Comparison of ENCODE assay signal across 9 cellular contexts in the genomic region with DNA sequence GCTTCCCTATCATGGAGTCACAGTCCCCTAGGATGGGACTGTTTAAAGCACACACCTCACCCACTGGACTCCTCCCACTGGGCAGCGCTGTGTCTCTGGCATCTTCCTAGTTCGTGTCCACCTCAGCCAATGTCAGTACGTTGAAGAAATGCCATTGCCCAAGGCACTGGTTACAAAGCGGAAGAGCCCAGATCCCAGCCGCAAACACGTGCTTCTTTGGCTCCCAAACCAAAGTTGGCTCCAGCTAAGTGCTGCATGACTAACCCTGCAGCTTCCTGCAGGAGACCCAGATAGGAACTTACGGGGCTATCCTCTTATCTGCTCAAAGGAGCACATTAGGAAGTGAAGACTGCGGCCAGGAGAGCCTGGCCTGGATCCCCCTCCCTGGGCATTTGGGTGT. TPM values are rescaled to one million over a fixed set of nuclear protein-coding genes. Genes with fewer than 3 reads are reported as not detected.
DNase-seq lines count a peak whose midpoint lies in the region; ATAC-seq, FAIRE-seq and TF ChIP-seq lines count a peak whose summit lies in the region.
"Had no signal": no experiment of that assay in that cellular context is flagged by ENCODE, and none has a peak within 500 bp of the region (broad histone marks: within the 10 kb centered on the region; RNA-seq: fewer than 3 reads in every experiment).

No MANE protein-coding gene starts in this region.

- H3K27me3 ChIP-seq in ascending aorta, result no peaks in the 10 kb centered on the region
- no peaks in the 10 kb centered on the region for H3K27me3 ChIP-seq in keratinocyte (ENCODE audit: control insufficient read depth, extremely low read depth, insufficient read depth, low read length)

- no peaks in the 10 kb centered on the region for H3K9me3 ChIP-seq in ascending aorta
- no peaks in the 10 kb centered on the region for H3K9me3 ChIP-seq in keratinocyte (ENCODE audit: control insufficient read depth, low read depth, low read length)

- H4K20me1 ChIP-seq in keratinocyte (ENCODE audit: control insufficient read depth, extremely low read depth, insufficient read depth, low read length), result peaks cover 2% of the 10 kb centered on the region

- peaks cover 2% of the 10 kb centered on the region for H3K9me1 ChIP-seq in keratinocyte (ENCODE audit: control insufficient read depth, extremely low read depth, insufficient read depth, low read length)

- ATAC-seq in HG02798 (IDR thresholded peaks at IDR 0.05; ENCODE audit: poor library complexity, unreplicated experiment) (no peak), HG03439 (IDR thresholded peaks at IDR 0.05; ENCODE audit: unreplicated experiment) (no peak)

- peak; percentile 37 for DNase-seq in activated effector memory CD4-positive, alpha-beta T cell treated with anti-CD3 and anti-CD28 coated beads, Interleukin-2, amount 50 U/mL, for 16 hours
- no peak for DNase-seq in activated effector memory CD4-positive, alpha-beta T cell treated with Interleukin-2 at 50 U/mL for 16 hours
- peak; percentile 67 to 92 for DNase-seq in ascending aorta (ENCODE audit: low spot score in 2 of 2)
- peak; percentile 95 for DNase-seq in keratinocyte (ENCODE audit: low read depth, low spot score)
- DNase-seq in ureter (ENCODE audit: low spot score), result peak; percentile 82
- DNase-seq in NCI-H1930 (lab: John Stamatoyannopoulos, UW), result no peak
- DNase-seq: T-helper 9 cell had no signal

- H3K4me3 ChIP-seq in ascending aorta, result no peak overlapping the region
- peak overlapping the region in 1 of 3 experiments; percentile 37 for H3K4me3 ChIP-seq in keratinocyte (ENCODE audit: control insufficient read depth in 2 of 3, extremely low read depth in 1 of 3, insufficient read depth in 2 of 3, low read depth in 1 of 3, low read length in 3 of 3)

- no peak overlapping the region for H2AFZ ChIP-seq in keratinocyte (ENCODE audit: control insufficient read depth, low read length)

- H3K4me2 ChIP-seq in keratinocyte (ENCODE audit: control insufficient read depth, extremely low read depth, insufficient read depth, low read depth, low read length), result peak overlapping the region; percentile 69

- H3K4me1 ChIP-seq in ascending aorta (peaks cover 15 to 46% of the 10 kb centered on the region in 2 donors), keratinocyte (ENCODE audit: control insufficient read depth, extremely low read depth, insufficient read depth, low read length) (peaks cover 20% of the 10 kb centered on the region)

- peak; percentile 95 for FAIRE-seq in keratinocyte (lab: Jason Lieb, UNC)

- dilution Hi-C loops in keratinocyte (cut with MboI; ENCODE audit: extremely low pct_ligation_motif_present, low sequenced_read_pairs), result no loop called here

- no peak for TF ChIP-seq CTCF in ascending aorta (IDR thresholded peaks at IDR 0.05)
- TF ChIP-seq CTCF in keratinocyte (optimal IDR thresholded peaks at IDR 0.05 in 1 of 3, IDR thresholded peaks at IDR 0.05 in 1 of 3, conservative IDR thresholded peaks at IDR 0.05 in 1 of 3; ENCODE audit: extremely low read depth in 1 of 3, insufficient read depth in 2 of 3, low read length in 3 of 3), result peak in 1 of 3 experiments; percentile 20

- H3K9ac ChIP-seq in keratinocyte (ENCODE audit: control insufficient read depth, extremely low read depth, insufficient read depth, low read length), result no peak overlapping the region

- intact Hi-C loops in ascending aorta (cut with DNase I), result loop anchor here (2.0 to 5.0 kb wide), 3 partner anchors 20 to 910 kb away; no protein-coding TSS in a partner anchor

- H3K36me3 ChIP-seq in ascending aorta (peaks cover 0 to 10% of the 10 kb centered on the region in 2 donors), keratinocyte (ENCODE audit: control insufficient read depth in 2 of 2, extremely low read depth in 1 of 2, insufficient read depth in 2 of 2, low read length in 2 of 2) (peaks cover 0 to 3% of the 10 kb centered on the region in 2 experiments)

- no peaks in the 10 kb centered on the region for H3K79me2 ChIP-seq in keratinocyte (ENCODE audit: control insufficient read depth, insufficient read depth, low read length)

- peak overlapping the region; percentile 84 to 88 for H3K27ac ChIP-seq in ascending aorta
- H3K27ac ChIP-seq in keratinocyte (ENCODE audit: control insufficient read depth, insufficient read depth, low read length), result peak overlapping the region; percentile 32

RNA-seq across cellular contexts. Expression of a gene that starts 9.3 kb away (rescaled TPM):
- total RNA-seq in ascending aorta (84.1 TPM), ureter (14.4 TPM)
- 0.32 to 1.3 TPM (median 1.0 TPM) in 3 replicates for polyA plus RNA-seq in keratinocyte
- polyA plus RNA-seq in keratinocyte (2011; ENCODE audit: low read depth), result 0.27 TPM
- 0.18 and 0.19 TPM in 2 replicates for polyA plus RNA-seq in keratinocyte (2011; cell fraction: cytosol; rRNA removed)
- 2.1 and 2.6 TPM in 2 replicates for polyA plus RNA-seq in keratinocyte (2011; cell fraction: nucleus; rRNA removed)
- 0.47 and 1.6 TPM in 2 replicates for polyA plus RNA-seq in keratinocyte (2012; ENCODE audit: low replicate concordance)
- polyA minus RNA-seq in keratinocyte, result 0.63 to 3.1 TPM (median 2.1 TPM) in 3 replicates
- polyA minus RNA-seq in keratinocyte (2011; cell fraction: cytosol; rRNA and poly(A)+ RNA removed), result 0.96 TPM
- 2.7 and 3.0 TPM in 2 replicates for polyA minus RNA-seq in keratinocyte (2011; cell fraction: nucleus; rRNA and poly(A)+ RNA removed)

RNA-seq across cellular contexts. Expression of a gene that starts 27.7 kb away (rescaled TPM):
- total RNA-seq in ascending aorta (24.6 TPM), ureter (35.9 TPM)
- 28.2 to 60.9 TPM (median 42.7 TPM) in 3 replicates for polyA plus RNA-seq in keratinocyte
- polyA plus RNA-seq in keratinocyte (2011; ENCODE audit: low read depth), result 13.7 TPM
- polyA plus RNA-seq in keratinocyte (2011; cell fraction: cytosol; rRNA removed), result 39.9 and 70.3 TPM in 2 replicates
- polyA plus RNA-seq in keratinocyte (2011; cell fraction: nucleus; rRNA removed), result 14.1 and 17.8 TPM in 2 replicates
- 27.2 and 41.6 TPM in 2 replicates for polyA plus RNA-seq in keratinocyte (2012; ENCODE audit: low replicate concordance)
- polyA minus RNA-seq in keratinocyte, result 7.9 to 23.1 TPM (median 8.6 TPM) in 3 replicates
- polyA minus RNA-seq in keratinocyte (2011; cell fraction: cytosol; rRNA and poly(A)+ RNA removed), result 28.0 TPM
- polyA minus RNA-seq in keratinocyte (2011; cell fraction: nucleus; rRNA and poly(A)+ RNA removed), result 3.4 and 4.4 TPM in 2 replicates

Comparison
In these comparisons a context has a peak if more than half of its experiments do, and no peak if none do; other contexts are left out.
1. DNase-seq: peak in activated effector memory CD4-positive, alpha-beta T cell treated with anti-CD3 and anti-CD28 coated beads, Interleukin-2, amount 50 U/mL, for 16 hours (single experiment), ascending aorta (2 of 2), keratinocyte (single experiment) and ureter (single experiment); none in activated effector memory CD4-positive, alpha-beta T cell treated with Interleukin-2 at 50 U/mL for 16 hours (single experiment) and NCI-H1930 (0 of 2).